8 cellular contexts compared by ENCODE assay signal in genomic region chr7:129610709-129611245, GRCh38. TPM values are rescaled to one million over a fixed set of nuclear protein-coding genes. Genes with fewer than 3 reads are reported as not detected.
DNase-seq lines count a peak whose midpoint lies in the region; ATAC-seq and TF ChIP-seq lines count a peak whose summit lies in the region.

No MANE protein-coding gene starts in this region.

- intact Hi-C loops in left lung (cut with DNase I) = no loop called here

- peak overlapping the region; percentile 97 for H3K4me3 Mint-ChIP-seq in activated T-cell treated with anti-CD3 and anti-CD28 coated beads, Interleukin-2, amount 50 U/mL, for 24 hours
- peak overlapping the region; percentile 99 for H3K4me3 Mint-ChIP-seq in activated naive CD8-positive, alpha-beta T cell

- TF ChIP-seq CTCF in left lung (IDR thresholded peaks at IDR 0.05) = no peak

- H3K27me3 ChIP-seq in left lung (no peaks in the 10 kb centered on the region), thymus (ENCODE audit: control insufficient read depth, insufficient read depth) (no peaks in the 10 kb centered on the region)

- peak overlapping the region; percentile 92 to 94 for H3K27ac ChIP-seq in left lung
- H3K27ac ChIP-seq in thymus (ENCODE audit: low read depth) = peak overlapping the region; percentile 93

- peaks cover 63% of the 10 kb centered on the region for H3K36me3 Mint-ChIP-seq in activated T-cell treated with anti-CD3 and anti-CD28 coated beads, Interleukin-2, amount 50 U/mL, for 24 hours (ENCODE audit: low read depth)
- H3K36me3 Mint-ChIP-seq in activated naive CD8-positive, alpha-beta T cell = peaks cover 12% of the 10 kb centered on the region

- ATAC-seq in left lung = no peak
- no peak for ATAC-seq in GM21717 (IDR thresholded peaks at IDR 0.05; ENCODE audit: unreplicated experiment)
- ATAC-seq in GM19467 (IDR thresholded peaks at IDR 0.05; ENCODE audit: unreplicated experiment) = no peak

- H3K9me3 ChIP-seq in left lung = no peaks in the 10 kb centered on the region
- peaks cover 3% of the 10 kb centered on the region for H3K9me3 ChIP-seq in thymus (ENCODE audit: control insufficient read depth)

- peaks cover 14 to 67% of the 10 kb centered on the region in 2 donors for H3K4me1 ChIP-seq in left lung
- peaks cover 25% of the 10 kb centered on the region for H3K4me1 ChIP-seq in thymus (ENCODE audit: control insufficient read depth, insufficient read depth, low read length)

- H3K27me3 Mint-ChIP-seq in activated T-cell treated with anti-CD3 and anti-CD28 coated beads, Interleukin-2, amount 50 U/mL, for 24 hours = no peaks in the 10 kb centered on the region
- H3K27me3 Mint-ChIP-seq in activated naive CD8-positive, alpha-beta T cell = no peaks in the 10 kb centered on the region

- peaks cover 67% of the 10 kb centered on the region for H3K4me1 Mint-ChIP-seq in activated T-cell treated with anti-CD3 and anti-CD28 coated beads, Interleukin-2, amount 50 U/mL, for 24 hours (ENCODE audit: low read depth)
- peaks cover 55% of the 10 kb centered on the region for H3K4me1 Mint-ChIP-seq in activated naive CD8-positive, alpha-beta T cell (ENCODE audit: low read depth)

- DNase-seq in activated T-cell treated with anti-CD3 and anti-CD28 coated beads, Interleukin-2, amount 50 U/mL, for 24 hours = no peak
- DNase-seq in activated T-cell treated with anti-CD3 and anti-CD28 coated beads, Interleukin-2, amount 50 U/mL, for 1 hour = no peak
- DNase-seq in left lung (no peak), middle frontal gyrus (ENCODE audit: extremely low spot score, low spot score) (no peak)

- H3K27ac Mint-ChIP-seq in activated T-cell treated with anti-CD3 and anti-CD28 coated beads, Interleukin-2, amount 50 U/mL, for 24 hours = peak overlapping the region; percentile 99
- peak overlapping the region; percentile 99 for H3K27ac Mint-ChIP-seq in activated naive CD8-positive, alpha-beta T cell

- H3K9me3 Mint-ChIP-seq in activated T-cell treated with anti-CD3 and anti-CD28 coated beads, Interleukin-2, amount 50 U/mL, for 24 hours = no peaks in the 10 kb centered on the region
- no peaks in the 10 kb centered on the region for H3K9me3 Mint-ChIP-seq in activated naive CD8-positive, alpha-beta T cell (ENCODE audit: low read depth)

- H3K36me3 ChIP-seq in left lung (peaks cover 0 to 6% of the 10 kb centered on the region in 2 donors), thymus (ENCODE audit: control insufficient read depth, insufficient read depth) (peaks cover 5% of the 10 kb centered on the region)

- peak overlapping the region; percentile 75 to 82 for H3K4me3 ChIP-seq in left lung
- peak overlapping the region; percentile 89 for H3K4me3 ChIP-seq in thymus (ENCODE audit: low read length)

- 12% methylated on average over 17 of the region's 17 CpGs for WGBS in thymus

RNA-seq across cellular contexts. Expression of gene NRF1, which starts 0.7 kb away (rescaled TPM):
- total RNA-seq in left lung = 10 to 100 TPM; 11.4 to 14.0 TPM
- polyA plus RNA-seq in thymus = 14.4 TPM
